ENCODE assay signal across 23 cellular contexts in genomic region chr14:59308706-59309105, GRCh38.
DNase-seq lines count a peak whose midpoint lies in the region; ATAC-seq, FAIRE-seq and TF ChIP-seq lines count a peak whose summit lies in the region.
"Had no signal": no experiment of that assay in that cellular context is flagged by ENCODE, and none has a peak within 500 bp of the region (broad histone marks: within the 10 kb centered on the region; RNA-seq: fewer than 3 reads in every experiment).

No MANE protein-coding gene starts in this region.

- peaks cover 58% of the 10 kb centered on the region for H3K4me1 ChIP-seq in GM23248 (ENCODE audit: insufficient read depth)
- peaks cover 5 to 25% of the 10 kb centered on the region in 2 experiments for H3K4me1 ChIP-seq in SK-N-SH (ENCODE audit: control insufficient read depth in 1 of 2, insufficient read depth in 2 of 2, low read depth in 1 of 2, low read length in 1 of 2)

- peak overlapping the region; percentile 28 for H3K27ac ChIP-seq in GM23248
- H3K27ac ChIP-seq in SK-N-SH (ENCODE audit: low read depth in 2 of 2, low read length in 1 of 2), result peak overlapping the region; percentile 10 to 64; a peak in 2 of 4 replicates
- H3K27ac ChIP-seq: cardiac muscle cell, parathyroid adenoma, tibial nerve had no signal

- H3K4me3 ChIP-seq in GM23248 (no peak overlapping the region), SK-N-SH (ENCODE audit: low read depth in 2 of 2, low read length in 1 of 2) (no peak overlapping the region)
- H3K4me3 ChIP-seq: cardiac muscle cell, dorsolateral prefrontal cortex, tibial nerve had no signal

- TF ChIP-seq CTCF in SK-N-SH (IDR thresholded peaks at IDR 0.05), result 0 out of 2 replicates have a peak, but pooled peaks have one; percentile 10
- no peak for TF ChIP-seq CTCF in D721Med (IDR thresholded peaks at IDR 0.05; ENCODE audit: insufficient read depth, missing control alignments)
- no peak for TF ChIP-seq CTCF in progenitor cell of endocrine pancreas (IDR thresholded peaks at IDR 0.05; ENCODE audit: unreplicated experiment)

- peaks cover 46% of the 10 kb centered on the region for H3F3A ChIP-seq in GM23248 (ENCODE audit: insufficient read depth)
- peaks cover 29% of the 10 kb centered on the region for H3F3A ChIP-seq in SK-N-SH (replicated peaks; ENCODE audit: insufficient read depth)

- no peaks in the 10 kb centered on the region for H3K9me3 Mint-ChIP-seq in progenitor cell of endocrine pancreas (ENCODE audit: low read depth)
- H3K9me3 Mint-ChIP-seq: mesothelial cell of epicardium; nephron; stimulated activated memory B cell treated with anti-CD40 and anti-IgM and Interleukin-4, amounts not matched to agents 10 μg/mL and 1 μg/mL and 100 μg/mL, for 72 hours had no signal

- H3K9me2 ChIP-seq in GM23248 (ENCODE audit: insufficient read depth) (no peaks in the 10 kb centered on the region), SK-N-SH (no peaks in the 10 kb centered on the region)

- H3K36me3 ChIP-seq in GM23248 (ENCODE audit: low read depth) (no peaks in the 10 kb centered on the region), SK-N-SH (replicated peaks in 1 of 2; ENCODE audit: control insufficient read depth in 1 of 2, insufficient read depth in 2 of 2, low read length in 1 of 2) (no peaks in the 10 kb centered on the region)
- H3K36me3 ChIP-seq: cardiac muscle cell, tibial nerve had no signal

- no peaks in the 10 kb centered on the region for H3K27me3 Mint-ChIP-seq in progenitor cell of endocrine pancreas
- H3K27me3 Mint-ChIP-seq: B cell; stimulated activated memory B cell treated with anti-CD40 and anti-IgM and Interleukin-4, amounts not matched to agents 10 μg/mL and 1 μg/mL and 100 μg/mL, for 72 hours had no signal

- no peak overlapping the region for H3K9ac ChIP-seq in GM23248
- no peak overlapping the region for H3K9ac ChIP-seq in SK-N-SH
- H3K9ac ChIP-seq: parathyroid adenoma had no signal

- H3K79me2 ChIP-seq in GM23248 (ENCODE audit: insufficient read depth), result no peaks in the 10 kb centered on the region
- H3K79me2 ChIP-seq in SK-N-SH (ENCODE audit: insufficient read depth), result no peaks in the 10 kb centered on the region

- H3K36me3 Mint-ChIP-seq in progenitor cell of endocrine pancreas (ENCODE audit: insufficient read depth), result no peaks in the 10 kb centered on the region
- H3K36me3 Mint-ChIP-seq: mesothelial cell of epicardium had no signal

- TF ChIP-seq EP300 in SK-N-SH (IDR thresholded peaks at IDR 0.05; ENCODE audit: borderline replicate concordance in 1 of 2, low read depth in 1 of 2, low read length in 1 of 2), result no peak

- DNase-seq in GM23248, result peak; percentile 24
- no peak for DNase-seq in SK-N-SH
- peak; percentile 56 for DNase-seq in fibroblast of gingiva (ENCODE audit: low read depth)
- DNase-seq in superior temporal gyrus (ENCODE audit: extremely low spot score), result peak; percentile 45
- no peak for DNase-seq in D721Med (ENCODE audit: insufficient read length, low spot score)
- DNase-seq in progenitor cell of endocrine pancreas (ENCODE audit: low spot score, unreplicated experiment), result no peak
- DNase-seq: activated CD8-positive, alpha-beta memory T cell treated with anti-CD3 and anti-CD28 coated beads, Interleukin-2, amount 50 U/mL, for 4 hours; activated effector memory CD4-positive, alpha-beta T cell treated with Interleukin-2 at 50 U/mL for 16 hours; Calu3; NCI-H146; NCI-H2171 treated with DMSO at 0.1 percent for 48 hours; SHP77; stimulated activated CD4-positive, alpha-beta T cell treated with anti-CD3 and anti-CD28 coated beads, Interleukin-1b, Interleukin-23, amount 100 ng/mL, for 48 hours had no signal

- H3K9me3 ChIP-seq in GM23248 (ENCODE audit: low read depth) (no peaks in the 10 kb centered on the region), SK-N-SH (no peaks in the 10 kb centered on the region)
- H3K9me3 ChIP-seq: tibial nerve had no signal

- H3K4me3 Mint-ChIP-seq in progenitor cell of endocrine pancreas (ENCODE audit: low read depth), result no peak overlapping the region
- H3K4me3 Mint-ChIP-seq: B cell; mesothelial cell of epicardium; nephron; stimulated activated memory B cell treated with anti-CD40 and anti-IgM and Interleukin-4, amounts not matched to agents 10 μg/mL and 1 μg/mL and 100 μg/mL, for 72 hours had no signal

- H4K20me1 ChIP-seq in GM23248 (ENCODE audit: insufficient read depth) (no peaks in the 10 kb centered on the region), SK-N-SH (ENCODE audit: insufficient read depth) (no peaks in the 10 kb centered on the region)

- CTCF ChIA-PET in SK-N-SH (lab: Yijun Ruan, JAX), result no interaction called here

- no peak for TF ChIP-seq RAD21 in SK-N-SH (IDR thresholded peaks at IDR 0.05; ENCODE audit: low read length)

- H3K4me2 ChIP-seq in GM23248 (ENCODE audit: unreplicated experiment) (peak overlapping the region; percentile 6), SK-N-SH (no peak overlapping the region)

- no peak overlapping the region for H2AFZ ChIP-seq in GM23248
- H2AFZ ChIP-seq in SK-N-SH (ENCODE audit: low read depth), result no peak overlapping the region
- H2AFZ ChIP-seq: parathyroid adenoma had no signal

- POLR2A ChIA-PET in SK-N-SH (lab: Yijun Ruan, JAX), result interaction anchor here (0.6 kb wide), 1 partner anchor 681 kb away, joined by 3 read pairs; no protein-coding TSS in a partner anchor

- H3K27me3 ChIP-seq in GM23248 (replicated peaks; ENCODE audit: insufficient read depth) (no peaks in the 10 kb centered on the region), SK-N-SH (ENCODE audit: insufficient read depth) (no peaks in the 10 kb centered on the region)
- H3K27me3 ChIP-seq: cardiac muscle cell, dorsolateral prefrontal cortex, tibial nerve had no signal

- no peak for ATAC-seq in GM18519 (IDR thresholded peaks at IDR 0.05; ENCODE audit: low FRiP score, unreplicated experiment)
- ATAC-seq: stimulated activated memory B cell treated with anti-CD40 and anti-IgM and Interleukin-4, amounts not matched to agents 10 μg/mL and 1 μg/mL and 100 μg/mL, for 72 hours had no signal

- peaks cover 18% of the 10 kb centered on the region for H3K4me1 Mint-ChIP-seq in progenitor cell of endocrine pancreas (ENCODE audit: low read depth)

- H3K27ac Mint-ChIP-seq in progenitor cell of endocrine pancreas, result no peak overlapping the region
- H3K27ac Mint-ChIP-seq: B cell; stimulated activated memory B cell treated with anti-CD40 and anti-IgM and Interleukin-4, amounts not matched to agents 10 μg/mL and 1 μg/mL and 100 μg/mL, for 72 hours had no signal

- in situ Hi-C loops in GM23248 (cut with MboI), result no loop called here

- no peak for FAIRE-seq in D721Med (lab: Jason Lieb, UNC)
- FAIRE-seq: GM18507 had no signal

- WGBS in GM23248 (ENCODE audit: low coverage in 1 of 2, low lambda C conversion rate in 2 of 2, missing lambda C conversion rate in 2 of 2), 2 experiments, result 23 to 32% methylated on average over 1 of the region's 1 CpG
- 32% methylated on average over 1 of the region's 1 CpG for WGBS in SK-N-SH (ENCODE audit: low lambda C conversion rate)

TF ChIP-seq in SK-N-SH, 30 proteins besides CTCF, POLR2A, EP300 and RAD21:
- TF ChIP-seq PBX3 (IDR thresholded peaks at IDR 0.05), result peak; percentile 28
- no peak for TF ChIP-seq ELF1 (IDR thresholded peaks at IDR 0.05)
- TF ChIP-seq TCF12 (IDR thresholded peaks at IDR 0.05), result peak; percentile 28; the same call in 1 of the 2 replicates
- TF ChIP-seq FOSL2 (IDR thresholded peaks at IDR 0.05; ENCODE audit: borderline replicate concordance, low read depth), result no peak
- no peak for TF ChIP-seq FOXM1 (IDR thresholded peaks at IDR 0.05; ENCODE audit: low read depth)

Comparison
In these comparisons a context has a peak if more than half of its experiments do, and no peak if none do; other contexts are left out.
1. DNase-seq: peak in GM23248 (single experiment), fibroblast of gingiva (single experiment) and superior temporal gyrus (single experiment); none in SK-N-SH (single experiment), D721Med (single experiment) and progenitor cell of endocrine pancreas (single experiment).